1 cellular context compared by ENCODE assay signal in the genomic region with DNA sequence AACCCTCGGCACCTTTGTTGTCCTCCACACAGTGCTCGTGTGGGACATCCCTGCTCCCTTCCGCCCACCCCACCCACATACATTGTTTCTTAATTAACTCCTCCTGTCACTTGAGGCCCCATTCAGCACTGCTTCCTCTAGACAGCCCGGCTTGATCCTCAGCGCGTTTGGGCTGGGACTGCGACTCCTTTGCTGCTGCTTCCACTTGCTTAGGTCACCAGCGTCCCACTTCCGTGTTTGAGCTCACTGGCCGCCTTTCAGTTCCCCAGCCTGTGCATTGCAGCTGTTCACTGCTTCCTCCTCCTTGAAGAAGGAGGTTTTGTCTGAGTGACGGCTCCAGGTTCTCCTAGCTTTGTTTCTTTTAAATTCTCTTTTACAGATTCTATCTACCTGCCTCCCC.
TF ChIP-seq lines count a peak whose summit lies in the region.

No MANE protein-coding gene starts in this region.

TF ChIP-seq in H1, 55 proteins besides CTCF, POLR2A, EP300 and RAD21:
- TF ChIP-seq CHD1 (IDR thresholded peaks at IDR 0.05; ENCODE audit: low read depth, low read length) (no peak), HDAC2 (IDR thresholded peaks at IDR 0.05; ENCODE audit: borderline replicate concordance in 1 of 2, low read depth in 2 of 2, low read length in 2 of 2) (no peak), TAF1 (IDR thresholded peaks at IDR 0.05; ENCODE audit: low read depth, low read length) (no peak), JUN (IDR thresholded peaks at IDR 0.05; ENCODE audit: low read depth, low read length) (no peak), HDAC6 (IDR thresholded peaks at IDR 0.05; ENCODE audit: low read depth, low read length) (no peak), NANOG (IDR thresholded peaks at IDR 0.05; ENCODE audit: insufficient read depth, low read depth, low read length, poor library complexity, severe bottlenecking) (no peak), NRF1 (IDR thresholded peaks at IDR 0.05; ENCODE audit: low read depth, low read length) (no peak), BCL11A (IDR thresholded peaks at IDR 0.05; ENCODE audit: low read depth in 2 of 2, low read length in 2 of 2) (no peak)
- TF ChIP-seq, protein P1, sequence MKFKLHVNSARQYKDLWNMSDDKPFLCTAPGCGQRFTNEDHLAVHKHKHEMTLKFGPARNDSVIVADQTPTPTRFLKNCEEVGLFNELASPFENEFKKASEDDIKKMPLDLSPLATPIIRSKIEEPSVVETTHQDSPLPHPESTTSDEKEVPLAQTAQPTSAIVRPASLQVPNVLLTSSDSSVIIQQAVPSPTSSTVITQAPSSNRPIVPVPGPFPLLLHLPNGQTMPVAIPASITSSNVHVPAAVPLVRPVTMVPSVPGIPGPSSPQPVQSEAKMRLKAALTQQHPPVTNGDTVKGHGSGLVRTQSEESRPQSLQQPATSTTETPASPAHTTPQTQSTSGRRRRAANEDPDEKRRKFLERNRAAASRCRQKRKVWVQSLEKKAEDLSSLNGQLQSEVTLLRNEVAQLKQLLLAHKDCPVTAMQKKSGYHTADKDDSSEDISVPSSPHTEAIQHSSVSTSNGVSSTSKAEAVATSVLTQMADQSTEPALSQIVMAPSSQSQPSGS (IDR thresholded peaks at IDR 0.05; ENCODE audit: low read length) = no peak
